Comparison of ENCODE assay signal across 10 cellular contexts in genomic region chr11:128627666-128628342, GRCh38. TPM values are rescaled to one million over a fixed set of nuclear protein-coding genes. Genes with fewer than 3 reads are reported as not detected.
DNase-seq lines count a peak whose midpoint lies in the region; ATAC-seq, FAIRE-seq and TF ChIP-seq lines count a peak whose summit lies in the region.
"Had no signal": no experiment of that assay in that cellular context is flagged by ENCODE, and none has a peak within 500 bp of the region (broad histone marks: within the 10 kb centered on the region; RNA-seq: fewer than 3 reads in every experiment).

No MANE protein-coding gene starts in this region.

- H3K9me3 ChIP-seq in K562 (replicated peaks; ENCODE audit: control insufficient read depth, insufficient read depth, low read depth, low read length): no peaks in the 10 kb centered on the region
- H3K9me3 ChIP-seq in vagina: no peaks in the 10 kb centered on the region

- no peak for FAIRE-seq in K562 (lab: Jason Lieb, UNC)

- H2AFZ ChIP-seq in K562 (ENCODE audit: low read depth, low read length): no peak overlapping the region

- TF ChIP-seq POLR2A in K562 (conservative IDR thresholded peaks at IDR 0.05) (no peak), vagina (IDR thresholded peaks at IDR 0.05) (no peak)

- no peak overlapping the region for H3K4me2 ChIP-seq in K562 (ENCODE audit: insufficient read depth, low read length)

- no peak for TF ChIP-seq RAD21 in K562 (CRISPR knock-in tag; conservative IDR thresholded peaks at IDR 0.05 in 1 of 2, IDR thresholded peaks at IDR 0.05 in 1 of 2)

- POLR2A ChIA-PET in K562 (lab: Yijun Ruan, JAX): no interaction called here

- WGBS in K562 (ENCODE audit: insufficient coverage, low coverage, missing lambda C conversion rate): 3% methylated on average over 6 of the region's 7 CpGs

- ATAC-seq in HG03196 (IDR thresholded peaks at IDR 0.05; ENCODE audit: unreplicated experiment): peak; percentile 46
- ATAC-seq in K562: no peak
- ATAC-seq in HG03469 (IDR thresholded peaks at IDR 0.05; ENCODE audit: unreplicated experiment): no peak

- H3K36me3 ChIP-seq in K562 (ENCODE audit: control insufficient read depth, insufficient read depth, low read length) (no peaks in the 10 kb centered on the region), vagina (no peaks in the 10 kb centered on the region)

- H3K27ac ChIP-seq in K562 (ENCODE audit: extremely low read depth, low read depth, low read length) (no peak overlapping the region), vagina (no peak overlapping the region)
- H3K27ac ChIP-seq: SK-N-MC had no signal

- no peaks in the 10 kb centered on the region for H3K79me2 ChIP-seq in K562 (ENCODE audit: control insufficient read depth, insufficient read depth, low read length)

- CTCF ChIA-PET in K562 (lab: Yijun Ruan, JAX; ENCODE audit: low intra/inter-chr PET ratio): no interaction called here

- TF ChIP-seq CTCF in K562 (IDR thresholded peaks at IDR 0.05 in 2 of 3, conservative IDR thresholded peaks at IDR 0.05 in 1 of 3; ENCODE audit: insufficient read depth in 2 of 3, low read depth in 1 of 3, low read length in 3 of 3) (no peak), vagina (IDR thresholded peaks at IDR 0.05) (no peak)

- H3K27me3 ChIP-seq in K562 (ENCODE audit: control insufficient read depth in 2 of 2, insufficient read depth in 2 of 2, low read length in 2 of 2): no peaks in the 10 kb centered on the region
- H3K27me3 ChIP-seq in vagina: no peaks in the 10 kb centered on the region

- H3K4me1 ChIP-seq in K562 (replicated peaks in 1 of 2; ENCODE audit: control insufficient read depth in 2 of 2, insufficient read depth in 2 of 2, low read length in 2 of 2): no peaks in the 10 kb centered on the region
- H3K4me1 ChIP-seq in vagina: peaks cover 10% of the 10 kb centered on the region

- no peaks in the 10 kb centered on the region for H3K9me1 ChIP-seq in K562 (ENCODE audit: control insufficient read depth, insufficient read depth, low read length)

- no peak overlapping the region for H3K9ac ChIP-seq in K562 (ENCODE audit: insufficient read depth in 1 of 2, low read depth in 2 of 2, low read length in 2 of 2)

- H4K20me1 ChIP-seq in K562 (replicated peaks; ENCODE audit: control insufficient read depth, insufficient read depth, low read length): no peaks in the 10 kb centered on the region

- BruUV-seq in K562 (replicated peaks; lab: Mats Ljungman, UMichigan): no TSS peak

- H3K4me3 ChIP-seq in K562 (no peak overlapping the region), vagina (no peak overlapping the region)
- H3K4me3 ChIP-seq: SK-N-MC had no signal

- DNase-seq in stimulated activated CD4-positive, alpha-beta T cell treated with anti-CD3 and anti-CD28 coated beads, Interleukin-1b, Interleukin-23, amount 100 ng/mL, for 48 hours: peak; percentile 48
- DNase-seq in stimulated activated CD4-positive, alpha-beta T cell treated with anti-CD3 and anti-CD28 coated beads, Interleukin-12 subunit alpha, Interleukin-12 subunit beta, amount 100 ng/mL, for 4 hours: no peak
- DNase-seq in K562 (ENCODE audit: extremely low read depth in 1 of 4, low spot score in 3 of 4) (no peak), vagina (ENCODE audit: extremely low spot score in 2 of 2) (peak; percentile 74 to 81), COR-L47 (lab: John Stamatoyannopoulos, UW) (no peak), NCI-H2196 (lab: John Stamatoyannopoulos, UW; ENCODE audit: unreplicated experiment) (no peak)
- DNase-seq: DMS79 had no signal

- no peak for TF ChIP-seq EP300 in K562 (IDR thresholded peaks at IDR 0.05; ENCODE audit: low read length)

- in situ Hi-C loops in K562 (cut with MboI): loop anchor here (10.0 to 25.0 kb wide), 2 partner anchors 453 to 591 kb away; no protein-coding TSS in a partner anchor

- intact Hi-C loops in K562 (cut with micrococcal nuclease) (no loop called here), vagina (cut with DNase I) (loop anchor here (5.0 to 10.0 kb wide), 2 partner anchors 336 to 453 kb away; no protein-coding TSS in a partner anchor)

TF ChIP-seq in K562, 482 proteins besides CTCF, POLR2A, EP300 and RAD21:
- TF ChIP-seq MEF2D (tag; conservative IDR thresholded peaks at IDR 0.05; ENCODE audit: low read depth) (no peak), USF2 (CRISPR knock-in tag; IDR thresholded peaks at IDR 0.05) (peak; percentile 28; the same call in 1 of the 2 replicates)

RNA-seq across cellular contexts. Expression of gene ETS1, which starts 40.4 kb away (rescaled TPM):
- total RNA-seq in K562 (2011; cell fraction: chromatin; rRNA removed; ENCODE audit: low replicate concordance): not detected in 2 replicates
- not detected in 2 replicates for total RNA-seq in K562 (2011; cell fraction: nucleolus; rRNA removed)
- total RNA-seq in K562 (2011; cell fraction: nucleoplasm; rRNA removed): not detected in 2 replicates
- total RNA-seq in K562 (2014; rRNA removed) (0.16 and 0.23 TPM in 2 replicates), K562 (2014; rRNA removed; fragmentation: Illumina TruSeq; extraction: Trizol) (0.33 and 0.38 TPM in 2 replicates), K562 (2015; rRNA removed; fragmentation: Illumina TruSeq; extraction: Trizol) (0.15 and 0.25 TPM in 2 replicates), K562 (2021) (1.4 and 1.6 TPM in 2 replicates), vagina (51.6 TPM)
- polyA plus RNA-seq in K562 (2011; rRNA removed) (0.03 and 0.13 TPM in 2 replicates), K562 (2014; fragmentation: Illumina TruSeq; extraction: Trizol) (0.50 and 0.54 TPM in 2 replicates), K562 (2014; fragmentation: Nextera tagmentation; extraction: Ambion mirVana) (under 1 TPM; 0.04 to 0.11 TPM), K562 (2014; rRNA removed) (0.18 and 0.21 TPM in 2 replicates)
- polyA plus RNA-seq in K562 (2011; cell fraction: cytosol; rRNA removed): 0.16 TPM in 1 of 2 replicates, not detected in the other
- polyA plus RNA-seq in K562 (2011; cell fraction: nucleus; rRNA removed): 0.03 and 0.06 TPM in 2 replicates
- polyA plus RNA-seq in K562 (2012): 1.0 and 11.5 TPM in 2 replicates
- 0.14 TPM in 1 of 2 replicates, not detected in the other for polyA minus RNA-seq in K562 (2011; rRNA and poly(A)+ RNA removed)
- polyA minus RNA-seq in K562 (2011; cell fraction: cytosol; rRNA and poly(A)+ RNA removed): not detected in 2 replicates
- not detected in 2 replicates for polyA minus RNA-seq in K562 (2011; cell fraction: nucleus; rRNA and poly(A)+ RNA removed)

Comparison
In these comparisons a context has a peak if more than half of its experiments do, and no peak if none do; other contexts are left out.
1. DNase-seq: peak in stimulated activated CD4-positive, alpha-beta T cell treated with anti-CD3 and anti-CD28 coated beads, Interleukin-1b, Interleukin-23, amount 100 ng/mL, for 48 hours (single experiment) and vagina (2 of 2); none in stimulated activated CD4-positive, alpha-beta T cell treated with anti-CD3 and anti-CD28 coated beads, Interleukin-12 subunit alpha, Interleukin-12 subunit beta, amount 100 ng/mL, for 4 hours (single experiment), K562 (0 of 4), COR-L47 (single experiment) and NCI-H2196 (single experiment).
2. RNA of gene ETS1, which starts 40.4 kb away (total RNA-seq): 51.6 TPM in vagina (single experiment); 0.15 to 1.6 TPM in K562; every median in the first group is over 10 times any median in the second.